ENCODE assay signal across 1 cellular context in the genomic region with DNA sequence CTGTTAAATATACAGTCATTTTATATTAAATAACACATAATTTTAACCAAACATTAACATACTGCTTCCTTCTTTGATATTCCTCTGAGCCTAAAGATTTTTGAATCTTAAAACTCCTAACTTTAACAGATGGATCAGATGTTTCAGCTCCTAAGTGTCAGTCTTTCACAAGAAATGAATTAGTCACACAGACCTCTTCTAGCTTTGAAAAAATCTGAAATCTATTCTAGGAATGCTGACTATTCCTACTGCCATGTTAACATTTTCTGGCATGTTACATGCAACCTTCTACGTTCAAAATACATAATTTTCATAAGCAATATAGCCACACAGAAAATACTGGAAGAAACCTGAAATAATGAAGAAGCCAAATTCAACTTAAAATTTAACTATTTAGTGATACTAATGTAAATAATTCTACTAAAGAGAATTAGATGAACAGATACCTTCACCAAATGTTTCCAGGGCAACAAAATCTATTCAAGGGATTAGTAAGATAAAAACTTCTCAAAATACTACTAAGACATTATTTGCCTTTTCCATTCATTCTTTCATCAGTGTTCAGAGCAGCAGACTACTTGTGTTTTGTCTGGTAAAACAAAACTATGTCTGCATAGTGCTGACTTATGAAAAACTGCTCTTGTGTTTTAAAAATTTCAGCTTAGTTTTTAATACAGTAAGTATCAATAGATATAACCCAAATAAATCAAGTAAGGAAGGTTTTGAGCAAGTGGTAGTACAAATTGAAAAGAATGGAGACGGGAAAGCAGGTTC.
TF ChIP-seq lines count a peak whose summit lies in the region.

No MANE protein-coding gene starts in this region.

TF ChIP-seq in GM23338, 12 proteins besides CTCF, POLR2A, EP300 and RAD21 (continued from another document):
- TF ChIP-seq, protein P1, sequence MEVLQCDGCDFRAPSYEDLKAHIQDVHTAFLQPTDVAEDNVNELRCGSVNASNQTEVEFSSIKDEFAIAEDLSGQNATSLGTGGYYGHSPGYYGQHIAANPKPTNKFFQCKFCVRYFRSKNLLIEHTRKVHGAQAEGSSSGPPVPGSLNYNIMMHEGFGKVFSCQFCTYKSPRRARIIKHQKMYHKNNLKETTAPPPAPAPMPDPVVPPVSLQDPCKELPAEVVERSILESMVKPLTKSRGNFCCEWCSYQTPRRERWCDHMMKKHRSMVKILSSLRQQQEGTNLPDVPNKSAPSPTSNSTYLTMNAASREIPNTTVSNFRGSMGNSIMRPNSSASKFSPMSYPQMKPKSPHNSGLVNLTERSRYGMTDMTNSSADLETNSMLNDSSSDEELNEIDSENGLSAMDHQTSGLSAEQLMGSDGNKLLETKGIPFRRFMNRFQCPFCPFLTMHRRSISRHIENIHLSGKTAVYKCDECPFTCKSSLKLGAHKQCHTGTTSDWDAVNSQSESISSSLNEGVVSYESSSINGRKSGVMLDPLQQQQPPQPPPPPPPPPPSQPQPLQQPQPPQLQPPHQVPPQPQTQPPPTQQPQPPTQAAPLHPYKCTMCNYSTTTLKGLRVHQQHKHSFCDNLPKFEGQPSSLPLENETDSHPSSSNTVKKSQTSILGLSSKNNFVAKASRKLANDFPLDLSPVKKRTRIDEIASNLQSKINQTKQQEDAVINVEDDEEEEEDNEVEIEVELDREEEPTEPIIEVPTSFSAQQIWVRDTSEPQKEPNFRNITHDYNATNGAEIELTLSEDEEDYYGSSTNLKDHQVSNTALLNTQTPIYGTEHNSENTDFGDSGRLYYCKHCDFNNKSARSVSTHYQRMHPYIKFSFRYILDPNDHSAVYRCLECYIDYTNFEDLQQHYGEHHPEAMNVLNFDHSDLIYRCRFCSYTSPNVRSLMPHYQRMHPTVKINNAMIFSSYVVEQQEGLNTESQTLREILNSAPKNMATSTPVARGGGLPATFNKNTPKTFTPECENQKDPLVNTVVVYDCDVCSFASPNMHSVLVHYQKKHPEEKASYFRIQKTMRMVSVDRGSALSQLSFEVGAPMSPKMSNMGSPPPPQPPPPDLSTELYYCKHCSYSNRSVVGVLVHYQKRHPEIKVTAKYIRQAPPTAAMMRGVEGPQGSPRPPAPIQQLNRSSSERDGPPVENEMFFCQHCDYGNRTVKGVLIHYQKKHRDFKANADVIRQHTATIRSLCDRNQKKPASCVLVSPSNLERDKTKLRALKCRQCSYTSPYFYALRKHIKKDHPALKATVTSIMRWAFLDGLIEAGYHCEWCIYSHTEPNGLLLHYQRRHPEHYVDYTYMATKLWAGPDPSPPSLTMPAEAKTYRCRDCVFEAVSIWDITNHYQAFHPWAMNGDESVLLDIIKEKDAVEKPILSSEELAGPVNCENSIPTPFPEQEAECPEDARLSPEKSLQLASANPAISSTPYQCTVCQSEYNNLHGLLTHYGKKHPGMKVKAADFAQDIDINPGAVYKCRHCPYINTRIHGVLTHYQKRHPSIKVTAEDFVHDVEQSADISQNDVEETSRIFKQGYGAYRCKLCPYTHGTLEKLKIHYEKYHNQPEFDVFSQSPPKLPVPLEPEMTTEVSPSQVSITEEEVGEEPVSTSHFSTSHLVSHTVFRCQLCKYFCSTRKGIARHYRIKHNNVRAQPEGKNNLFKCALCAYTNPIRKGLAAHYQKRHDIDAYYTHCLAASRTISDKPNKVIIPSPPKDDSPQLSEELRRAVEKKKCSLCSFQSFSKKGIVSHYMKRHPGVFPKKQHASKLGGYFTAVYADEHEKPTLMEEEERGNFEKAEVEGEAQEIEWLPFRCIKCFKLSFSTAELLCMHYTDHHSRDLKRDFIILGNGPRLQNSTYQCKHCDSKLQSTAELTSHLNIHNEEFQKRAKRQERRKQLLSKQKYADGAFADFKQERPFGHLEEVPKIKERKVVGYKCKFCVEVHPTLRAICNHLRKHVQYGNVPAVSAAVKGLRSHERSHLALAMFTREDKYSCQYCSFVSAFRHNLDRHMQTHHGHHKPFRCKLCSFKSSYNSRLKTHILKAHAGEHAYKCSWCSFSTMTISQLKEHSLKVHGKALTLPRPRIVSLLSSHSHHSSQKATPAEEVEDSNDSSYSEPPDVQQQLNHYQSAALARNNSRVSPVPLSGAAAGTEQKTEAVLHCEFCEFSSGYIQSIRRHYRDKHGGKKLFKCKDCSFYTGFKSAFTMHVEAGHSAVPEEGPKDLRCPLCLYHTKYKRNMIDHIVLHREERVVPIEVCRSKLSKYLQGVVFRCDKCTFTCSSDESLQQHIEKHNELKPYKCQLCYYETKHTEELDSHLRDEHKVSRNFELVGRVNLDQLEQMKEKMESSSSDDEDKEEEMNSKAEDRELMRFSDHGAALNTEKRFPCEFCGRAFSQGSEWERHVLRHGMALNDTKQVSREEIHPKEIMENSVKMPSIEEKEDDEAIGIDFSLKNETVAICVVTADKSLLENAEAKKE (CRISPR knock-in tag; IDR thresholded peaks at IDR 0.05), result no peak
- TF ChIP-seq EZH2phosphoT487 (IDR thresholded peaks at IDR 0.05; ENCODE audit: unreplicated experiment) (no peak), CREB1 (CRISPR knock-in tag; IDR thresholded peaks at IDR 0.05; ENCODE audit: low read depth) (no peak), JUNB (IDR thresholded peaks at IDR 0.05; ENCODE audit: unreplicated experiment) (no peak), EZH2 (IDR thresholded peaks at IDR 0.05; ENCODE audit: low read depth, unreplicated experiment) (no peak), STAT1 (IDR thresholded peaks at IDR 0.05; ENCODE audit: unreplicated experiment) (no peak)
